In genomic region chr11:561148-562003, GRCh38 we compare ENCODE assay signal across 1 cellular context.
TF ChIP-seq lines count a peak whose summit lies in the region.

No MANE protein-coding gene starts in this region.

TF ChIP-seq in HepG2, 621 proteins besides CTCF, POLR2A, EP300 and RAD21 (continued from another document and continues in another):
- TF ChIP-seq HMGA1 (CRISPR knock-in tag; conservative IDR thresholded peaks at IDR 0.05) (no peak), ELF3 (CRISPR knock-in tag; IDR thresholded peaks at IDR 0.05) (peak; percentile 95), DNMT1 (CRISPR knock-in tag; IDR thresholded peaks at IDR 0.05) (peak; percentile 17; the same call in 1 of the 2 replicates), ZNF816 (CRISPR knock-in tag; IDR thresholded peaks at IDR 0.05; ENCODE audit: borderline replicate concordance) (no peak), ZNF607 (CRISPR knock-in tag; IDR thresholded peaks at IDR 0.05; ENCODE audit: borderline replicate concordance) (no peak), HOXD1 (CRISPR knock-in tag; IDR thresholded peaks at IDR 0.05) (no peak), STAT6 (CRISPR knock-in tag; IDR thresholded peaks at IDR 0.05; ENCODE audit: borderline replicate concordance) (no peak), RXRA (CRISPR knock-in tag; IDR thresholded peaks at IDR 0.05) (peak; percentile 63), NFE2L1 (CRISPR knock-in tag; IDR thresholded peaks at IDR 0.05; ENCODE audit: borderline replicate concordance) (no peak), NCOR1 (IDR thresholded peaks at IDR 0.05; ENCODE audit: borderline replicate concordance, low read length) (no peak), SP4 (CRISPR knock-in tag; IDR thresholded peaks at IDR 0.05) (no peak), KLF9 (CRISPR knock-in tag; IDR thresholded peaks at IDR 0.05; ENCODE audit: low read depth) (no peak), FOSL2 (CRISPR knock-in tag; IDR thresholded peaks at IDR 0.05) (no peak), THAP11 (CRISPR knock-in tag; IDR thresholded peaks at IDR 0.05) (peak; percentile 48; the same call in 1 of the 2 replicates), TRIM22 (IDR thresholded peaks at IDR 0.05) (no peak), ATF3 (CRISPR knock-in tag; IDR thresholded peaks at IDR 0.05) (no peak), NCOA1 (CRISPR knock-in tag; IDR thresholded peaks at IDR 0.05) (no peak), ZNF572 (CRISPR knock-in tag; IDR thresholded peaks at IDR 0.05) (no peak), ZNF703 (CRISPR knock-in tag; IDR thresholded peaks at IDR 0.05; ENCODE audit: borderline replicate concordance) (no peak), ZNF605 (CRISPR knock-in tag; IDR thresholded peaks at IDR 0.05) (no peak), ZNF644 (CRISPR knock-in tag; IDR thresholded peaks at IDR 0.05; ENCODE audit: low read depth) (no peak), MAZ (IDR thresholded peaks at IDR 0.05; ENCODE audit: borderline replicate concordance, low read depth, low read length) (peak; percentile 75), MAZ (CRISPR knock-in tag; IDR thresholded peaks at IDR 0.05; ENCODE audit: low read depth) (peak; percentile 66), ZNF780A (CRISPR knock-in tag; IDR thresholded peaks at IDR 0.05) (no peak), NFE2L2 (IDR thresholded peaks at IDR 0.05; ENCODE audit: low read length) (no peak), MAF1 (CRISPR knock-in tag; IDR thresholded peaks at IDR 0.05; ENCODE audit: borderline replicate concordance) (no peak), HDAC2 (CRISPR knock-in tag; IDR thresholded peaks at IDR 0.05) (peak; percentile 62), FOXA3 (CRISPR knock-in tag; IDR thresholded peaks at IDR 0.05) (0 out of 2 replicates have a peak, but pooled peaks have one; percentile 53), NR2F1 (CRISPR knock-in tag; IDR thresholded peaks at IDR 0.05) (no peak), ZBTB7B (CRISPR knock-in tag; IDR thresholded peaks at IDR 0.05) (peak; percentile 41; the same call in 1 of the 2 replicates), ZBTB21 (CRISPR knock-in tag; IDR thresholded peaks at IDR 0.05) (no peak), SRY (CRISPR knock-in tag; IDR thresholded peaks at IDR 0.05) (0 out of 2 replicates have a peak, but pooled peaks have one; percentile 25), ARNT (IDR thresholded peaks at IDR 0.05) (no peak), RNF219 (CRISPR knock-in tag; IDR thresholded peaks at IDR 0.05) (no peak), ARNTL (CRISPR knock-in tag; IDR thresholded peaks at IDR 0.05) (peak; percentile 64), YEATS4 (CRISPR knock-in tag; IDR thresholded peaks at IDR 0.05; ENCODE audit: borderline replicate concordance) (peak; percentile 88), ZNF441 (CRISPR knock-in tag; IDR thresholded peaks at IDR 0.05; ENCODE audit: borderline replicate concordance) (0 out of 2 replicates have a peak, but pooled peaks have one; percentile 60), MEIS2 (CRISPR knock-in tag; IDR thresholded peaks at IDR 0.05) (no peak; the same call in 1 of the 2 replicates), BCL6 (CRISPR knock-in tag; IDR thresholded peaks at IDR 0.05) (peak; percentile 29; the same call in 1 of the 2 replicates), HNRNPH1 (optimal IDR thresholded peaks at IDR 0.05; ENCODE audit: low read depth, low read length) (no peak), SIX4 (CRISPR knock-in tag; IDR thresholded peaks at IDR 0.05) (0 out of 2 replicates have a peak, but pooled peaks have one; percentile 31), TCF7L2 (IDR thresholded peaks at IDR 0.05; ENCODE audit: low read depth, low read length) (no peak), RBM39 (IDR thresholded peaks at IDR 0.05; ENCODE audit: low read depth, low read length, poor library complexity, severe bottlenecking) (no peak), RELA (CRISPR knock-in tag; IDR thresholded peaks at IDR 0.05) (no peak), ZNF451 (CRISPR knock-in tag; IDR thresholded peaks at IDR 0.05) (no peak), RFX5 (IDR thresholded peaks at IDR 0.05; ENCODE audit: low read depth, low read length) (no peak), SKI (IDR thresholded peaks at IDR 0.05; ENCODE audit: partially characterized antibody) (no peak), ZBTB38 (CRISPR knock-in tag; IDR thresholded peaks at IDR 0.05) (peak; percentile 69; the same call in 1 of the 2 replicates), ZNF432 (CRISPR knock-in tag; IDR thresholded peaks at IDR 0.05; ENCODE audit: borderline replicate concordance) (no peak), ZZZ3 (CRISPR knock-in tag; IDR thresholded peaks at IDR 0.05; ENCODE audit: borderline replicate concordance) (no peak), ZNF672 (CRISPR knock-in tag; IDR thresholded peaks at IDR 0.05) (no peak), GPN1 (CRISPR knock-in tag; IDR thresholded peaks at IDR 0.05; ENCODE audit: borderline replicate concordance) (no peak), ZC3H13 (CRISPR knock-in tag; IDR thresholded peaks at IDR 0.05) (no peak), NR2C2 (CRISPR knock-in tag; IDR thresholded peaks at IDR 0.05; ENCODE audit: borderline replicate concordance) (peak; percentile 40; the same call in 1 of the 2 replicates), ZNF468 (CRISPR knock-in tag; IDR thresholded peaks at IDR 0.05) (no peak), ZBTB26 (CRISPR knock-in tag; IDR thresholded peaks at IDR 0.05; ENCODE audit: borderline replicate concordance) (no peak), GLI4 (CRISPR knock-in tag; IDR thresholded peaks at IDR 0.05; ENCODE audit: borderline replicate concordance) (no peak), SYNCRIP (IDR thresholded peaks at IDR 0.05; ENCODE audit: insufficient read depth, low read depth, low read length) (no peak), ARHGAP35 (CRISPR knock-in tag; IDR thresholded peaks at IDR 0.05; ENCODE audit: borderline replicate concordance) (no peak)
- TF ChIP-seq, protein P1, sequence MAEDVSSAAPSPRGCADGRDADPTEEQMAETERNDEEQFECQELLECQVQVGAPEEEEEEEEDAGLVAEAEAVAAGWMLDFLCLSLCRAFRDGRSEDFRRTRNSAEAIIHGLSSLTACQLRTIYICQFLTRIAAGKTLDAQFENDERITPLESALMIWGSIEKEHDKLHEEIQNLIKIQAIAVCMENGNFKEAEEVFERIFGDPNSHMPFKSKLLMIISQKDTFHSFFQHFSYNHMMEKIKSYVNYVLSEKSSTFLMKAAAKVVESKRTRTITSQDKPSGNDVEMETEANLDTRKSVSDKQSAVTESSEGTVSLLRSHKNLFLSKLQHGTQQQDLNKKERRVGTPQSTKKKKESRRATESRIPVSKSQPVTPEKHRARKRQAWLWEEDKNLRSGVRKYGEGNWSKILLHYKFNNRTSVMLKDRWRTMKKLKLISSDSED (CRISPR knock-in tag; IDR thresholded peaks at IDR 0.05) = no peak
- TF ChIP-seq, protein P2, sequence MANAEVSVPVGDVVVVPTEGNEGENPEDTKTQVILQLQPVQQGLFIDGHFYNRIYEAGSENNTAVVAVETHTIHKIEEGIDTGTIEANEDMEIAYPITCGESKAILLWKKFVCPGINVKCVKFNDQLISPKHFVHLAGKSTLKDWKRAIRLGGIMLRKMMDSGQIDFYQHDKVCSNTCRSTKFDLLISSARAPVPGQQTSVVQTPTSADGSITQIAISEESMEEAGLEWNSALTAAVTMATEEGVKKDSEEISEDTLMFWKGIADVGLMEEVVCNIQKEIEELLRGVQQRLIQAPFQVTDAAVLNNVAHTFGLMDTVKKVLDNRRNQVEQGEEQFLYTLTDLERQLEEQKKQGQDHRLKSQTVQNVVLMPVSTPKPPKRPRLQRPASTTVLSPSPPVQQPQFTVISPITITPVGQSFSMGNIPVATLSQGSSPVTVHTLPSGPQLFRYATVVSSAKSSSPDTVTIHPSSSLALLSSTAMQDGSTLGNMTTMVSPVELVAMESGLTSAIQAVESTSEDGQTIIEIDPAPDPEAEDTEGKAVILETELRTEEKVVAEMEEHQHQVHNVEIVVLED (CRISPR knock-in tag; IDR thresholded peaks at IDR 0.05; ENCODE audit: borderline replicate concordance) = no peak
- TF ChIP-seq, protein P3, sequence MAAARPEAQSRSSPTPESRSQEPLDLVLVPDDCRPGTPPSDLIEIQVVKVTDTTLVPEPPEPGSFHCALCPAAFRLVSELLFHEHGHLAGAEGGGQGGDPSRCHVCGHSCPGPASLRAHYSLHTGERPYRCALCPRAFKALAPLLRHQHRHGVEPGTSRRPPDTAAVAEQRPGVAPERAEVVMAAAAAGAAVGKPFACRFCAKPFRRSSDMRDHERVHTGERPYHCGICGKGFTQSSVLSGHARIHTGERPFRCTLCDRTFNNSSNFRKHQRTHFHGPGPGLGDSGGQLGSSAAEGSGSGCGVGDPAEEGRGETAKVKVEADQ (CRISPR knock-in tag; IDR thresholded peaks at IDR 0.05; ENCODE audit: borderline replicate concordance) = no peak
- TF ChIP-seq, protein P4, sequence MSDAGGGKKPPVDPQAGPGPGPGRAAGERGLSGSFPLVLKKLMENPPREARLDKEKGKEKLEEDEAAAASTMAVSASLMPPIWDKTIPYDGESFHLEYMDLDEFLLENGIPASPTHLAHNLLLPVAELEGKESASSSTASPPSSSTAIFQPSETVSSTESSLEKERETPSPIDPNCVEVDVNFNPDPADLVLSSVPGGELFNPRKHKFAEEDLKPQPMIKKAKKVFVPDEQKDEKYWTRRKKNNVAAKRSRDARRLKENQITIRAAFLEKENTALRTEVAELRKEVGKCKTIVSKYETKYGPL (CRISPR knock-in tag; IDR thresholded peaks at IDR 0.05) = no peak
- TF ChIP-seq, protein P5, sequence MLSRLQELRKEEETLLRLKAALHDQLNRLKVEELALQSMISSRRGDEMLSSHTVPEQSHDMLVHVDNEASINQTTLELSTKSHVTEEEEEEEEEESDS (CRISPR knock-in tag; IDR thresholded peaks at IDR 0.05; ENCODE audit: borderline replicate concordance) = no peak
- TF ChIP-seq, protein P6, sequence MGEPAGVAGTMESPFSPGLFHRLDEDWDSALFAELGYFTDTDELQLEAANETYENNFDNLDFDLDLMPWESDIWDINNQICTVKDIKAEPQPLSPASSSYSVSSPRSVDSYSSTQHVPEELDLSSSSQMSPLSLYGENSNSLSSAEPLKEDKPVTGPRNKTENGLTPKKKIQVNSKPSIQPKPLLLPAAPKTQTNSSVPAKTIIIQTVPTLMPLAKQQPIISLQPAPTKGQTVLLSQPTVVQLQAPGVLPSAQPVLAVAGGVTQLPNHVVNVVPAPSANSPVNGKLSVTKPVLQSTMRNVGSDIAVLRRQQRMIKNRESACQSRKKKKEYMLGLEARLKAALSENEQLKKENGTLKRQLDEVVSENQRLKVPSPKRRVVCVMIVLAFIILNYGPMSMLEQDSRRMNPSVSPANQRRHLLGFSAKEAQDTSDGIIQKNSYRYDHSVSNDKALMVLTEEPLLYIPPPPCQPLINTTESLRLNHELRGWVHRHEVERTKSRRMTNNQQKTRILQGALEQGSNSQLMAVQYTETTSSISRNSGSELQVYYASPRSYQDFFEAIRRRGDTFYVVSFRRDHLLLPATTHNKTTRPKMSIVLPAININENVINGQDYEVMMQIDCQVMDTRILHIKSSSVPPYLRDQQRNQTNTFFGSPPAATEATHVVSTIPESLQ (CRISPR knock-in tag; conservative IDR thresholded peaks at IDR 0.05) = no peak
